In the genomic region with DNA sequence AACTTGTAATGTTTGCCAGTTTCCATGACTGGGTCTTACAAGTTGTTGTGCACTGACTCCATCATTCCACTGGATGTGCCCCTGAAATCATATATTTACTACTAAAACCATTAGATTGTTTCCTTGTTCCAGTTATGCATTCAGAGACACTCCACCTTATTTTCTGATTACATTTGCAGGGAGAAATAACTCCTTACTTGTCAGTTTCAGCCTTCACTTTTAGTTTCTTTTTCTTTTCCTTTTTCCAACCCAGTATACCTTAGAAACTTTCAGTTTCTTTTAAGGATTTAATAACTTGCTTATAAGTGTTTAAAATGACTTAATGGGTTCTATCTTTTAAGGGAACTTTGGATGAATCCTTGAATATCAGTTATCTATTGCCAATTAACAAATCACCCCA, we compare ENCODE assay signal across 1 cellular context.
TF ChIP-seq lines count a peak whose summit lies in the region.

No MANE protein-coding gene starts in this region.

TF ChIP-seq in GM12878, 131 proteins besides CTCF, POLR2A, EP300 and RAD21:
- TF ChIP-seq JUNB (IDR thresholded peaks at IDR 0.05), result no peak
